Comparison of ENCODE assay signal across 16 cellular contexts in genomic region chr20:46549188-46549967, GRCh38. TPM values are rescaled to one million over a fixed set of nuclear protein-coding genes. Genes with fewer than 3 reads are reported as not detected.
DNase-seq lines count a peak whose midpoint lies in the region; ATAC-seq and TF ChIP-seq lines count a peak whose summit lies in the region.
"Had no signal": no experiment of that assay in that cellular context is flagged by ENCODE, and none has a peak within 500 bp of the region (broad histone marks: within the 10 kb centered on the region; RNA-seq: fewer than 3 reads in every experiment).

No MANE protein-coding gene starts in this region.

- H3K36me3 ChIP-seq in MG63, result no peaks in the 10 kb centered on the region
- H3K36me3 ChIP-seq: SJCRH30 had no signal

- H3K27me3 ChIP-seq in MG63, result no peaks in the 10 kb centered on the region
- H3K27me3 ChIP-seq: SJCRH30 had no signal

- H3K9me3 ChIP-seq in MG63, result no peaks in the 10 kb centered on the region
- H3K9me3 ChIP-seq: SJCRH30 had no signal

- no peak for ATAC-seq in GM19328 (IDR thresholded peaks at IDR 0.05; ENCODE audit: unreplicated experiment)

- H3K4me3 ChIP-seq in LNCaP clone FGC (ENCODE audit: low read depth, low read length) (no peak overlapping the region), MG63 (no peak overlapping the region)
- H3K4me3 ChIP-seq: GM23248, SJCRH30 had no signal

- DNase-seq in LNCaP clone FGC (ENCODE audit: low read depth) (no peak), OCI-M1 (lab: John Stamatoyannopoulos, UW) (peak; percentile 13), MG63 (no peak)
- no peak for DNase-seq in activated T-cell treated with anti-CD3 and anti-CD28 coated beads, Interleukin-2, amount 50 U/mL, for 1 hour
- DNase-seq: CD8-positive, alpha-beta memory T cell; DMS 273 treated with DMSO at 0.1 percent for 48 hours; GM23248; NCI-H1048; NCI-H1694 treated with DMSO at 0.1 percent for 48 hours; SW 1271 had no signal

- no peak overlapping the region for H3K27ac ChIP-seq in C4-2B
- H3K27ac ChIP-seq: GM23248, KMS-11, SJCRH30 had no signal

- peak; percentile 39 for TF ChIP-seq CTCF in C4-2B (conservative IDR thresholded peaks at IDR 0.05)
- peak; percentile 29 for TF ChIP-seq CTCF in GM12873 (IDR thresholded peaks at IDR 0.05; ENCODE audit: insufficient read depth, low read depth, low read length, missing control alignments)
- TF ChIP-seq CTCF in LNCaP clone FGC (IDR thresholded peaks at IDR 0.05; ENCODE audit: control insufficient read depth, extremely low read depth, insufficient read depth), result peak; percentile 21; the same call in 1 of the 2 replicates

RNA-seq across cellular contexts. Expression of gene OCSTAMP, which starts 1.1 kb away (rescaled TPM):
- total RNA-seq in MG63 (2014; rRNA removed; shearing (Covaris generic); ENCODE audit: low replicate concordance), result not detected in 2 replicates
- total RNA-seq: CD8-positive, alpha-beta memory T cell; Daoy; GM23248; SJCRH30 had no signal

RNA-seq across cellular contexts. Expression of gene ZNF334, which starts 36.0 kb away (rescaled TPM):
- total RNA-seq in MG63 (2014; rRNA removed; shearing (Covaris generic); ENCODE audit: low replicate concordance), result 0.30 TPM in 1 of 2 replicates, not detected in the other
